16 cellular contexts compared by ENCODE assay signal in the genomic region with DNA sequence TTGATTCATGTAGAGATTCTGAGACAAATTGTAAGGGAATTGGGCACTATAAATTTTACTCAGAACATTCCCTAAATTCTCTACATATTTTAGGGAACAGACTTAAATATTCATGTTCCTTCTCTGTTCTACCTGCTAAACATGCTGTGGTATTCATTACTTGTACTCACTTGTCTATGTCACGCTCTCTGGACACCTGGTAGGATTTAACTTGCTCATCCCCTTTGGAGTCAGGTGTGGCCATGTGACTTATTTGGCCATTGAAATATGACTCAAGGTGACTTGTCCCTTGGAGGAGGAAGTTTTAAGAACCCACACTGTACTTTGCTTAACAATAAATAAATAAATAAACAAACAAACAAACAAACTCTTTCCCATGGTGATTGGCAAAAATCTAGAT.
A peak's percentile ranks its signal among the peaks of the same experiment; 100 is the strongest.
DNase-seq lines count a peak whose midpoint lies in the region; TF ChIP-seq lines count a peak whose summit lies in the region.
"Had no signal": no experiment of that assay in that cellular context is flagged by ENCODE, and none has a peak within 500 bp of the region (broad histone marks: within the 10 kb centered on the region; RNA-seq: fewer than 3 reads in every experiment).

No MANE protein-coding gene starts in this region.

- H3K36me3 Mint-ChIP-seq in MCF 10A (ENCODE audit: insufficient read depth, unreplicated experiment): no peaks in the 10 kb centered on the region
- H3K36me3 Mint-ChIP-seq: CD8-positive, alpha-beta memory T cell had no signal

- H3K9me3 ChIP-seq in breast epithelium (no peaks in the 10 kb centered on the region), WERI-Rb-1 (ENCODE audit: severe bottlenecking) (no peaks in the 10 kb centered on the region)
- H3K9me3 ChIP-seq: Caco-2 had no signal

- DNase-seq in MCF 10A (ENCODE audit: unreplicated experiment) (peak; percentile 15), breast epithelium (ENCODE audit: low spot score in 2 of 2) (no peak), epithelial cell of prostate (ENCODE audit: low read depth, low spot score) (peak; percentile 53), kidney tubule cell (ENCODE audit: low spot score) (peak; percentile 5), foreskin melanocyte (no peak), KBM-7 (no peak), WERI-Rb-1 (no peak)
- no peak for DNase-seq in activated CD4-positive, alpha-beta T cell treated with anti-CD3 and anti-CD28 coated beads for 48 hours
- DNase-seq: AML-193; Caco-2; CD8-positive, alpha-beta memory T cell; DND-41; GDM1 had no signal

- H3K36me3 ChIP-seq in breast epithelium (no peaks in the 10 kb centered on the region), WERI-Rb-1 (no peaks in the 10 kb centered on the region)
- H3K36me3 ChIP-seq: BLaER1 had no signal

- no peak for TF ChIP-seq POLR2A in breast epithelium (IDR thresholded peaks at IDR 0.05)

- no peaks in the 10 kb centered on the region for H3K9me3 Mint-ChIP-seq in MCF 10A (ENCODE audit: unreplicated experiment)

- H3K4me3 Mint-ChIP-seq in MCF 10A (ENCODE audit: unreplicated experiment): no peak overlapping the region
- H3K4me3 Mint-ChIP-seq: CD8-positive, alpha-beta memory T cell had no signal

- H3K27ac ChIP-seq in breast epithelium (no peak overlapping the region), epithelial cell of prostate (peak overlapping the region; percentile 73), WERI-Rb-1 (no peak overlapping the region)
- H3K27ac ChIP-seq: 22Rv1, BLaER1, HL-60 had no signal

- H3K4me1 Mint-ChIP-seq in MCF 10A (ENCODE audit: insufficient read depth, unreplicated experiment): peaks cover 11% of the 10 kb centered on the region
- H3K4me1 Mint-ChIP-seq: CD8-positive, alpha-beta memory T cell had no signal

- no peaks in the 10 kb centered on the region for H3K4me1 ChIP-seq in breast epithelium
- H3K4me1 ChIP-seq: BLaER1, Caco-2 had no signal

- no peaks in the 10 kb centered on the region for H3K27me3 ChIP-seq in breast epithelium
- no peaks in the 10 kb centered on the region for H3K27me3 ChIP-seq in WERI-Rb-1 (ENCODE audit: insufficient read depth, low read depth, severe bottlenecking)
- H3K27me3 ChIP-seq: BLaER1 had no signal

- no peak overlapping the region for H3K4me3 ChIP-seq in breast epithelium
- no peak overlapping the region for H3K4me3 ChIP-seq in WERI-Rb-1 (ENCODE audit: low read depth, low read length)
- H3K4me3 ChIP-seq: BLaER1 had no signal

- CTCF ChIA-PET in MCF 10A (lab: Yijun Ruan, JAX): interaction anchor here (0.5 to 1.1 kb wide), 7 partner anchors 11 to 1017 kb away, joined by 3 to 6 read pairs (median 4); no protein-coding TSS in a partner anchor

- no peaks in the 10 kb centered on the region for H3K27me3 Mint-ChIP-seq in MCF 10A (ENCODE audit: insufficient read depth, unreplicated experiment)
- H3K27me3 Mint-ChIP-seq: CD8-positive, alpha-beta memory T cell had no signal

- no peak overlapping the region for H3K27ac Mint-ChIP-seq in MCF 10A (ENCODE audit: low read depth, unreplicated experiment)
- H3K27ac Mint-ChIP-seq: CD8-positive, alpha-beta memory T cell had no signal

- BruUV-seq in MCF 10A (replicated peaks; lab: Mats Ljungman, UMichigan): no TSS peak

- POLR2A ChIA-PET in MCF 10A (lab: Yijun Ruan, JAX): interaction anchor here (0.8 to 1.5 kb wide), 2 partner anchors 13 to 36 kb away, joined by 3 to 7 read pairs; no protein-coding TSS in a partner anchor

- intact Hi-C loops in MCF 10A (cut with micrococcal nuclease): no loop called here
- intact Hi-C loops in breast epithelium (cut with DNase I; ENCODE audit: low total_unique reads): no loop called here

- TF ChIP-seq CTCF in MCF 10A (IDR thresholded peaks at IDR 0.05; ENCODE audit: unreplicated experiment) (no peak), breast epithelium (IDR thresholded peaks at IDR 0.05) (no peak), WERI-Rb-1 (IDR thresholded peaks at IDR 0.05; ENCODE audit: low read depth, low read length) (no peak)

- in situ Hi-C loops in KBM-7 (cut with MboI; ENCODE audit: low pct_unique_long_range_greater_than_20kb, low sequenced_read_pairs): no loop called here

Comparison
In these comparisons a context has a peak if more than half of its experiments do, and no peak if none do; other contexts are left out.
1. DNase-seq: peak in MCF 10A (single experiment), epithelial cell of prostate (single experiment) and kidney tubule cell (single experiment); none in breast epithelium (0 of 2), foreskin melanocyte (single experiment), activated CD4-positive, alpha-beta T cell treated with anti-CD3 and anti-CD28 coated beads for 48 hours (single experiment), KBM-7 (single experiment) and WERI-Rb-1 (single experiment).